Comparison of ENCODE assay signal across 23 cellular contexts in the genomic region with DNA sequence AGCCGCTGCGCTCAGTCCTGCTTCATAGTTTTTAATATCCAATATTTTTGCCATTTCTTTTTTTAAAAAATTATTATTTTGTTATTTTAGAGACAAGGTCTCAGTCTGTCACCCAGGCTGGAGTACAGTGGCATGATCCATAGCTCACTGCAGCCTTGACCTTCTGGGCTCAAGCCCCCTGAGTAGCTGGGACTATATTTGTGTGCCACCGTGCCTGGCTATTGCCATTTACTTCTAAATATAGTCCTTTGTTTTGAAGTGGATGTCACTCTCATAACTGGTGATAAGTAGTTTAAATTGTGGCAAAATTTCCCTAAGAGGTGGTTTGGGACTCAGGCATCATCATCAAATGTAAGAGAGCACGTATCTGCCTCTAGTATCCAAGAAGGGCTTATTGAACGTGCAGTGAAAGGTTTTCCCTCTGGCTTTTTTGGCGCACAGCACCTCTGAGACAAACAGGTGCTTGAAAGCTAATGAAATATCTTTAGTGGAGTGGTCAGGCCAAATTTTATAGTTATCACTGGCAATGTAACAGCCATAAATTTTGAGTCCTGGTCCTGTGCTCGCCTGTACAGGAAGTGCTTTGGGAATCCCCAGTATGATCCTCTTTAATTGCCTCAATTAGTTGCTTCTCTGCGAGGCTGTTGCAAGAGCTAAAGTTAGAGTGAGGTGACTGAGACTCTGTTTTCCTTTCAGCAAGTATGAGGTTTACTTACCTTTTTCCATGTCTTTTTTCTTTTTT. TPM values are rescaled to one million over a fixed set of nuclear protein-coding genes. Genes with fewer than 3 reads are reported as not detected.
DNase-seq lines count a peak whose midpoint lies in the region; ATAC-seq and TF ChIP-seq lines count a peak whose summit lies in the region.
"Had no signal": no experiment of that assay in that cellular context is flagged by ENCODE, and none has a peak within 500 bp of the region (broad histone marks: within the 10 kb centered on the region; RNA-seq: fewer than 3 reads in every experiment).

No MANE protein-coding gene starts in this region.

- intact Hi-C loops in A673 (cut with micrococcal nuclease; ENCODE audit: unreplicated experiment) (no loop called here), heart right ventricle (cut with DNase I) (no loop called here), upper lobe of right lung (cut with DNase I) (no loop called here)

- no TSS peak for BruUV-seq in A673 (replicated peaks; lab: Mats Ljungman, UMichigan)

- H3K27ac ChIP-seq in A673 (ENCODE audit: low read depth, low read length, poor library complexity, severe bottlenecking), result no peak overlapping the region
- peak overlapping the region in 9 of 10 donors; percentile 5 to 71 (median 44) for H3K27ac ChIP-seq in heart right ventricle
- no peak overlapping the region for H3K27ac ChIP-seq in upper lobe of right lung

- H3K27me3 ChIP-seq in A673 (replicated peaks; ENCODE audit: insufficient read depth, low read depth, low read length, poor library complexity), result no peaks in the 10 kb centered on the region
- H3K27me3 ChIP-seq in heart right ventricle, result no peaks in the 10 kb centered on the region
- H3K27me3 ChIP-seq in upper lobe of right lung, result no peaks in the 10 kb centered on the region
- H3K27me3 ChIP-seq: dorsolateral prefrontal cortex had no signal

- POLR2A ChIA-PET in A673 (lab: Charles Lee; ENCODE audit: low non-redundant PET), result no interaction called here

- H3K4me3 ChIP-seq in A673 (ENCODE audit: low read depth, low read length, poor library complexity, severe bottlenecking), result no peak overlapping the region
- no peak overlapping the region for H3K4me3 ChIP-seq in heart right ventricle
- H3K4me3 ChIP-seq in upper lobe of right lung, result no peak overlapping the region
- H3K4me3 ChIP-seq: dorsolateral prefrontal cortex had no signal

- H3K9me3 ChIP-seq in A673 (ENCODE audit: low read depth, low read length, poor library complexity, severe bottlenecking) (no peaks in the 10 kb centered on the region), heart right ventricle (peaks cover 0 to 8% (median 0%) of the 10 kb centered on the region in 11 donors), upper lobe of right lung (no peaks in the 10 kb centered on the region)

- H3K4me1 ChIP-seq in A673 (ENCODE audit: insufficient read depth, low read length, poor library complexity, severe bottlenecking) (peaks cover 11% of the 10 kb centered on the region), heart right ventricle (peaks cover 9 to 57% (median 33%) of the 10 kb centered on the region in 9 donors), upper lobe of right lung (peaks cover 4% of the 10 kb centered on the region)

- WGBS in heart right ventricle, 2 donors, result 54 to 61% methylated on average over 8 of the region's 8 CpGs

- H3K36me3 ChIP-seq in A673 (ENCODE audit: insufficient read depth, low read length, poor library complexity, severe bottlenecking), result no peaks in the 10 kb centered on the region
- no peaks in the 10 kb centered on the region for H3K36me3 ChIP-seq in heart right ventricle
- no peaks in the 10 kb centered on the region for H3K36me3 ChIP-seq in upper lobe of right lung

- DNase-seq in A673 (ENCODE audit: low spot score) (peak; percentile 48), DMS79 treated with DMSO at 0.1 percent for 48 hours (lab: John Stamatoyannopoulos, UW) (peak; percentile 72), NCI-H146 (lab: John Stamatoyannopoulos, UW) (peak; percentile 22), heart right ventricle (no peak), upper lobe of right lung (no peak)
- no peak for DNase-seq in activated CD4-positive, CD25-positive, alpha-beta regulatory T cell (lab: John Stamatoyannopoulos, UW)
- DNase-seq: activated CD4-positive, alpha-beta memory T cell treated with anti-CD3 and anti-CD28 coated beads, Interleukin-2, amount 10 ng/mL, durations not matched to agents 7 days and 5 days; activated CD4-positive, CD25-positive, alpha-beta regulatory T cell treated with anti-CD3 and anti-CD28 coated beads, Interleukin-2, amount 50 U/mL, for 72 hours; C1 segment of cervical spinal cord; cerebellar nuclear complex; dorsolateral prefrontal cortex; GDM1; head of caudate nucleus; IMR-90; naive thymus-derived CD4-positive, alpha-beta T cell; NCI-H1694; NCI-H2227 treated with DMSO at 0.1 percent for 48 hours; NCI-H774; occipital lobe; OCI-M1; SHP77 treated with DMSO at 0.1 percent for 48 hours had no signal

- CTCF ChIA-PET in A673 (lab: Charles Lee), result interaction anchor here (0.6 kb wide), 1 partner anchor 64 kb away, joined by 3 read pairs; no protein-coding TSS in a partner anchor

- ATAC-seq in heart right ventricle, result peak in 4 of 8 donors; percentile 54 to 58 (median 56)
- no peak for ATAC-seq in upper lobe of right lung
- ATAC-seq in GM19397 (IDR thresholded peaks at IDR 0.05; ENCODE audit: unreplicated experiment), result no peak
- ATAC-seq: left lobe of liver; naive thymus-derived CD4-positive, alpha-beta T cell had no signal

- TF ChIP-seq CTCF in A673 (conservative IDR thresholded peaks at IDR 0.05; ENCODE audit: low read depth, low read length) (no peak), heart right ventricle (IDR thresholded peaks at IDR 0.05) (no peak), upper lobe of right lung (IDR thresholded peaks at IDR 0.05) (no peak)

RNA-seq across cellular contexts. Expression of a gene that starts 14.8 kb away (rescaled TPM):
- total RNA-seq in A673 (2021), result 10.9 and 12.6 TPM in 2 replicates
- 10 to 100 TPM; 36.8 to 59.2 (median 49.4) TPM for total RNA-seq in heart right ventricle
- 10 to 100 TPM; 14.4 to 16.5 TPM for polyA plus RNA-seq in heart right ventricle
- 92.1 TPM for total RNA-seq in upper lobe of right lung

Comparison
In these comparisons a context has a peak if more than half of its experiments do, and no peak if none do; other contexts are left out.
1. DNase-seq: peak in A673 (single experiment), DMS79 treated with DMSO at 0.1 percent for 48 hours (single experiment) and NCI-H146 (single experiment); none in heart right ventricle (0 of 2), upper lobe of right lung (single experiment) and activated CD4-positive, CD25-positive, alpha-beta regulatory T cell (0 of 4).
2. H3K27ac ChIP-seq: peak in heart right ventricle (9 of 10); none in A673 (single experiment) and upper lobe of right lung (single experiment).